24 cellular contexts compared by ENCODE assay signal in genomic region chr1:201250326-201251011, GRCh38. TPM values are rescaled to one million over a fixed set of nuclear protein-coding genes. Genes with fewer than 3 reads are reported as not detected.
DNase-seq lines count a peak whose midpoint lies in the region; TF ChIP-seq lines count a peak whose summit lies in the region.
"Had no signal": no experiment of that assay in that cellular context is flagged by ENCODE, and none has a peak within 500 bp of the region (broad histone marks: within the 10 kb centered on the region; RNA-seq: fewer than 3 reads in every experiment).

No MANE protein-coding gene starts in this region.

- no peak for TF ChIP-seq POLR2A in uterus (IDR thresholded peaks at IDR 0.05)

- TF ChIP-seq CTCF in neural crest cell (conservative IDR thresholded peaks at IDR 0.05) (no peak), GM20000 (IDR thresholded peaks at IDR 0.05; ENCODE audit: extremely low read depth, missing control alignments) (no peak), uterus (IDR thresholded peaks at IDR 0.05) (no peak)

- DNase-seq in DMS153 treated with DMSO at 0.1 percent for 48 hours (lab: John Stamatoyannopoulos, UW; ENCODE audit: unreplicated experiment) (peak; percentile 16), H7 (peak; percentile 26), RPMI8226 (peak; percentile 66), neural crest cell (ENCODE audit: low read depth, low spot score) (no peak), GM20000 (ENCODE audit: low spot score) (no peak), NCI-H1048 (lab: John Stamatoyannopoulos, UW) (no peak), uterus (no peak)
- DNase-seq: activated CD4-positive, alpha-beta T cell treated with anti-CD3 and anti-CD28 coated beads for 1 hour; activated naive CD8-positive, alpha-beta T cell treated with anti-CD3 and anti-CD28 coated beads, Interleukin-2, amount 10 ng/mL, durations not matched to agents 7 days and 5 days; cerebellar nuclear complex; effector CD4-positive, alpha-beta T cell; foreskin fibroblast; HCEC 1CT; immature natural killer cell; KBM-7; left ventricle myocardium superior; NCI-H1694 treated with DMSO at 0.1 percent for 48 hours; NCI-H526 had no signal

- no peaks in the 10 kb centered on the region for H3K9me3 Mint-ChIP-seq in neural crest cell
- H3K9me3 Mint-ChIP-seq: activated naive CD8-positive, alpha-beta T cell treated with anti-CD3 and anti-CD28 coated beads, Interleukin-2, amount 10 ng/mL, durations not matched to agents 7 days and 5 days; activated T-helper 1 cell treated with anti-CD3 and anti-CD28 coated beads, Interleukin-12 subunit alpha, Interleukin-12 subunit beta, Interleukin-2, Interleukin-4 antibody, amounts not matched to agents 30 ng/mL and 10 ng/mL and 1 ng/mL, durations not matched to agents 14 hours and 24 hours and 36 hours; CD14-positive monocyte; immature natural killer cell; neural progenitor cell had no signal

- no peaks in the 10 kb centered on the region for H3K27me3 ChIP-seq in H7 (ENCODE audit: control insufficient read depth, insufficient read depth, low read length)
- no peaks in the 10 kb centered on the region for H3K27me3 ChIP-seq in uterus
- H3K27me3 ChIP-seq: neural progenitor cell, suprapubic skin had no signal

- no peak overlapping the region for H3K27ac ChIP-seq in uterus
- H3K27ac ChIP-seq: neural progenitor cell, prostate gland, suprapubic skin had no signal

- H3K36me3 ChIP-seq in H7 (replicated peaks; ENCODE audit: control insufficient read depth, insufficient read depth, low read length) (no peaks in the 10 kb centered on the region), uterus (no peaks in the 10 kb centered on the region)
- H3K36me3 ChIP-seq: neural progenitor cell, prostate gland, suprapubic skin had no signal

- no peaks in the 10 kb centered on the region for H3K27me3 Mint-ChIP-seq in neural crest cell (ENCODE audit: low read depth)

- no peaks in the 10 kb centered on the region for H3K4me1 ChIP-seq in uterus
- H3K4me1 ChIP-seq: neural progenitor cell, prostate gland had no signal

- H3K36me3 Mint-ChIP-seq in neural crest cell (ENCODE audit: low read depth): no peaks in the 10 kb centered on the region
- H3K36me3 Mint-ChIP-seq: activated naive CD8-positive, alpha-beta T cell treated with anti-CD3 and anti-CD28 coated beads, Interleukin-2, amount 10 ng/mL, durations not matched to agents 7 days and 5 days; CD14-positive monocyte; immature natural killer cell; neural progenitor cell had no signal

- no peaks in the 10 kb centered on the region for H3K4me1 Mint-ChIP-seq in neural crest cell
- H3K4me1 Mint-ChIP-seq: activated naive CD8-positive, alpha-beta T cell treated with anti-CD3 and anti-CD28 coated beads, Interleukin-2, amount 10 ng/mL, durations not matched to agents 7 days and 5 days; CD14-positive monocyte; immature natural killer cell; neural progenitor cell had no signal

- intact Hi-C loops in uterus (cut with DNase I; ENCODE audit: low total_unique reads): loop anchor here (10.0 kb wide), 1 partner anchor 114 kb away; no protein-coding TSS in a partner anchor

- H3K4me3 ChIP-seq in H7 (ENCODE audit: insufficient read depth, low read depth, low read length) (no peak overlapping the region), uterus (no peak overlapping the region)
- H3K4me3 ChIP-seq: neural progenitor cell, prostate gland, suprapubic skin had no signal

- H3K9me3 ChIP-seq in uterus: no peaks in the 10 kb centered on the region
- H3K9me3 ChIP-seq: prostate gland, suprapubic skin had no signal

- H3K27ac Mint-ChIP-seq in neural crest cell (ENCODE audit: unreplicated experiment): peak overlapping the region; percentile 59
- H3K27ac Mint-ChIP-seq: activated naive CD8-positive, alpha-beta T cell treated with anti-CD3 and anti-CD28 coated beads, Interleukin-2, amount 10 ng/mL, durations not matched to agents 7 days and 5 days; activated T-helper 1 cell treated with anti-CD3 and anti-CD28 coated beads, Interleukin-12 subunit alpha, Interleukin-12 subunit beta, Interleukin-2, Interleukin-4 antibody, amounts not matched to agents 30 ng/mL and 10 ng/mL and 1 ng/mL, durations not matched to agents 14 hours and 24 hours and 36 hours; immature natural killer cell; neural progenitor cell had no signal

- no peak overlapping the region for H3K4me3 Mint-ChIP-seq in neural crest cell
- H3K4me3 Mint-ChIP-seq: activated naive CD8-positive, alpha-beta T cell treated with anti-CD3 and anti-CD28 coated beads, Interleukin-2, amount 10 ng/mL, durations not matched to agents 7 days and 5 days; activated T-helper 1 cell treated with anti-CD3 and anti-CD28 coated beads, Interleukin-12 subunit alpha, Interleukin-12 subunit beta, Interleukin-2, Interleukin-4 antibody, amounts not matched to agents 30 ng/mL and 10 ng/mL and 1 ng/mL, durations not matched to agents 14 hours and 24 hours and 36 hours; CD14-positive monocyte; immature natural killer cell; neural progenitor cell had no signal

RNA-seq across cellular contexts. Expression of gene PKP1, which starts 32.8 kb away (rescaled TPM):
- not detected in 2 replicates for total RNA-seq in H7 (2014; rRNA removed; shearing (Covaris generic))
- total RNA-seq in neural crest cell (not detected in 2 replicates), uterus (under 1 TPM in 2 of 4 donors, not detected in 2; 0.18 to 0.62 TPM)
- total RNA-seq: activated naive CD8-positive, alpha-beta T cell treated with anti-CD3 and anti-CD28 coated beads, Interleukin-2, amount 10 ng/mL, durations not matched to agents 7 days and 5 days; activated T-helper 1 cell treated with anti-CD3 and anti-CD28 coated beads, Interleukin-12 subunit alpha, Interleukin-12 subunit beta, Interleukin-2, Interleukin-4 antibody, amounts not matched to agents 30 ng/mL and 10 ng/mL and 1 ng/mL, durations not matched to agents 14 hours and 24 hours and 36 hours; mononuclear cell had no signal

RNA-seq across cellular contexts. Expression of gene IGFN1, which starts 59.8 kb away (rescaled TPM):
- 0.24 TPM in 1 of 2 replicates, not detected in the other for total RNA-seq in H7 (2014; rRNA removed; shearing (Covaris generic))
- total RNA-seq in neural crest cell (not detected in 2 replicates), uterus (1 to 10 TPM in 2 of 4 donors, under 1 TPM in 1, not detected in 1; 0.51 to 5.4 (median 2.1) TPM)
- total RNA-seq: activated naive CD8-positive, alpha-beta T cell treated with anti-CD3 and anti-CD28 coated beads, Interleukin-2, amount 10 ng/mL, durations not matched to agents 7 days and 5 days; activated T-helper 1 cell treated with anti-CD3 and anti-CD28 coated beads, Interleukin-12 subunit alpha, Interleukin-12 subunit beta, Interleukin-2, Interleukin-4 antibody, amounts not matched to agents 30 ng/mL and 10 ng/mL and 1 ng/mL, durations not matched to agents 14 hours and 24 hours and 36 hours; left ventricle myocardium superior had no signal

Comparison
In these comparisons a context has a peak if more than half of its experiments do, and no peak if none do; other contexts are left out.
1. DNase-seq: peak in DMS153 treated with DMSO at 0.1 percent for 48 hours (single experiment), H7 (single experiment) and RPMI8226 (single experiment); none in neural crest cell (single experiment), GM20000 (single experiment), NCI-H1048 (single experiment) and uterus (0 of 2).